In genomic region chr6:113632220-113632864, GRCh38 we compare ENCODE assay signal across 8 cellular contexts.
DNase-seq lines count a peak whose midpoint lies in the region; ATAC-seq, FAIRE-seq and TF ChIP-seq lines count a peak whose summit lies in the region.

No MANE protein-coding gene starts in this region.

- H3K27me3 ChIP-seq in SK-N-SH (ENCODE audit: insufficient read depth) (no peaks in the 10 kb centered on the region), endocrine pancreas (ENCODE audit: control insufficient read depth, insufficient read depth, low read length) (no peaks in the 10 kb centered on the region)

- 17% methylated on average over 8 of the region's 8 CpGs for WGBS in SK-N-SH (ENCODE audit: low lambda C conversion rate)

- no peaks in the 10 kb centered on the region for H4K20me1 ChIP-seq in SK-N-SH (ENCODE audit: insufficient read depth)

- POLR2A ChIA-PET in SK-N-SH (lab: Yijun Ruan, JAX): interaction anchor here (0.6 kb wide), 1 partner anchor 31 kb away, joined by 3 read pairs; no protein-coding TSS in a partner anchor

- in situ Hi-C loops in ACHN (cut with HindIII; ENCODE audit: low pct_ligation_motif_present, low pct_unique_long_range_greater_than_20kb, low sequenced_read_pairs): no loop called here

- no peak for TF ChIP-seq CTCF in SK-N-SH (IDR thresholded peaks at IDR 0.05)
- TF ChIP-seq CTCF in nephron progenitor cell (IDR thresholded peaks at IDR 0.05): no peak

- peak overlapping the region; percentile 23 to 31; a peak in 3 of 4 replicates for H3K4me3 ChIP-seq in SK-N-SH (ENCODE audit: low read depth in 2 of 2, low read length in 1 of 2)
- peak overlapping the region; percentile 65 for H3K4me3 ChIP-seq in endocrine pancreas (ENCODE audit: control insufficient read depth, insufficient read depth, low read length)

- H3K4me2 ChIP-seq in SK-N-SH: peak overlapping the region; percentile 69

- peak overlapping the region; percentile 81 to 99; a peak in 3 of 4 replicates for H3K27ac ChIP-seq in SK-N-SH (ENCODE audit: low read depth in 2 of 2, low read length in 1 of 2)

- H2AFZ ChIP-seq in SK-N-SH (ENCODE audit: low read depth): peak overlapping the region; percentile 16; the same call in 1 of the 2 replicates

- no peak for TF ChIP-seq RAD21 in SK-N-SH (IDR thresholded peaks at IDR 0.05; ENCODE audit: low read length)

- no peaks in the 10 kb centered on the region for H3K9me3 Mint-ChIP-seq in nephron progenitor cell

- peak overlapping the region; percentile 89 for H3K27ac Mint-ChIP-seq in nephron progenitor cell

- no peaks in the 10 kb centered on the region for H3K9me3 ChIP-seq in SK-N-SH
- H3K9me3 ChIP-seq in endocrine pancreas (ENCODE audit: control insufficient read depth, low read length): no peaks in the 10 kb centered on the region

- H3K4me1 ChIP-seq in SK-N-SH (ENCODE audit: control insufficient read depth in 1 of 2, insufficient read depth in 2 of 2, low read depth in 1 of 2, low read length in 1 of 2) (peaks cover 9 to 27% of the 10 kb centered on the region in 2 experiments), endocrine pancreas (ENCODE audit: control insufficient read depth, insufficient read depth, low read length) (peaks cover 5% of the 10 kb centered on the region)

- H3K9me2 ChIP-seq in SK-N-SH: no peaks in the 10 kb centered on the region

- DNase-seq in ACHN: peak; percentile 73
- DNase-seq in SK-N-SH: no peak
- DNase-seq in nephron progenitor cell: peak; percentile 11
- peak; percentile 54 for DNase-seq in urothelium cell line (ENCODE audit: low spot score)
- no peak for DNase-seq in occipital lobe (lab: John Stamatoyannopoulos, UW)

- peaks cover 30% of the 10 kb centered on the region for H3F3A ChIP-seq in SK-N-SH (replicated peaks; ENCODE audit: insufficient read depth)

- no peaks in the 10 kb centered on the region for H3K36me3 Mint-ChIP-seq in nephron progenitor cell (ENCODE audit: low read depth)

- peaks cover 39% of the 10 kb centered on the region for H3K4me1 Mint-ChIP-seq in nephron progenitor cell

- ATAC-seq in GM18909 (IDR thresholded peaks at IDR 0.05; ENCODE audit: poor library complexity, unreplicated experiment): peak; percentile 53
- peak; percentile 34 for ATAC-seq in HG03095 (IDR thresholded peaks at IDR 0.05; ENCODE audit: unreplicated experiment)

- no peak for FAIRE-seq in urothelium cell line (lab: Jason Lieb, UNC)

- H3K9ac ChIP-seq in SK-N-SH (peak overlapping the region; percentile 71), endocrine pancreas (ENCODE audit: control insufficient read depth, insufficient read depth, low read length) (peak overlapping the region; percentile 4)

- peaks cover 10% of the 10 kb centered on the region for H3K27me3 Mint-ChIP-seq in nephron progenitor cell (ENCODE audit: low read depth, poor library complexity)

- TF ChIP-seq EP300 in SK-N-SH (IDR thresholded peaks at IDR 0.05; ENCODE audit: borderline replicate concordance in 1 of 2, low read depth in 1 of 2, low read length in 1 of 2): peak in 1 of 2 experiments; percentile 72; a peak in 2 of 4 replicates

- H3K4me3 Mint-ChIP-seq in nephron progenitor cell: peak overlapping the region; percentile 32

- H3K79me2 ChIP-seq in SK-N-SH (ENCODE audit: insufficient read depth): no peaks in the 10 kb centered on the region

- no peaks in the 10 kb centered on the region for H3K36me3 ChIP-seq in SK-N-SH (replicated peaks in 1 of 2; ENCODE audit: control insufficient read depth in 1 of 2, insufficient read depth in 2 of 2, low read length in 1 of 2)
- no peaks in the 10 kb centered on the region for H3K36me3 ChIP-seq in endocrine pancreas (ENCODE audit: control insufficient read depth, insufficient read depth, low read length)

- CTCF ChIA-PET in SK-N-SH (lab: Yijun Ruan, JAX): interaction anchor here (1.3 to 1.7 kb wide), 2 partner anchors 10 to 227 kb away, joined by 3 to 7 read pairs; no protein-coding TSS in a partner anchor

TF ChIP-seq in SK-N-SH, 30 proteins besides CTCF, POLR2A, EP300 and RAD21 (continues in another document):
- TF ChIP-seq POLR2AphosphoS5 (IDR thresholded peaks at IDR 0.05; ENCODE audit: low read depth, low read length) (peak; percentile 17; the same call in 1 of the 2 replicates), TCF12 (IDR thresholded peaks at IDR 0.05) (peak; percentile 76), MEF2A (IDR thresholded peaks at IDR 0.05; ENCODE audit: borderline replicate concordance, low read depth) (no peak), REST (IDR thresholded peaks at IDR 0.05; ENCODE audit: low read depth, low read length) (no peak), RFX5 (IDR thresholded peaks at IDR 0.05; ENCODE audit: low read length) (no peak), SMC3 (IDR thresholded peaks at IDR 0.05; ENCODE audit: low read depth, low read length) (no peak), GABPA (IDR thresholded peaks at IDR 0.05; ENCODE audit: low read depth) (no peak), RXRA (IDR thresholded peaks at IDR 0.05; ENCODE audit: borderline replicate concordance, low read depth) (peak; percentile 66), USF2 (IDR thresholded peaks at IDR 0.05; ENCODE audit: borderline replicate concordance, low read depth, low read length) (no peak), FOXJ3 (CRISPR knock-in tag; IDR thresholded peaks at IDR 0.05) (no peak), YY1 (IDR thresholded peaks at IDR 0.05; ENCODE audit: low read depth) (no peak; the same call in 1 of the 2 replicates), RCOR1 (IDR thresholded peaks at IDR 0.05; ENCODE audit: low read length) (no peak), EZH2phosphoT487 (IDR thresholded peaks at IDR 0.05; ENCODE audit: borderline replicate concordance, low read depth) (no peak), GATA2 (CRISPR knock-in tag; IDR thresholded peaks at IDR 0.05) (no peak), JUND (IDR thresholded peaks at IDR 0.05) (peak; percentile 77), FOXM1 (IDR thresholded peaks at IDR 0.05; ENCODE audit: low read depth) (0 out of 2 replicates have a peak, but pooled peaks have one; percentile 38), MXI1 (IDR thresholded peaks at IDR 0.05; ENCODE audit: low read depth, low read length) (no peak), TAF1 (IDR thresholded peaks at IDR 0.05; ENCODE audit: borderline replicate concordance, low read depth, low read length) (no peak), NRF1 (IDR thresholded peaks at IDR 0.05; ENCODE audit: low read depth, low read length) (no peak), CHD2 (IDR thresholded peaks at IDR 0.05; ENCODE audit: low read length, partially characterized antibody) (no peak)
- TF ChIP-seq, protein P1, sequence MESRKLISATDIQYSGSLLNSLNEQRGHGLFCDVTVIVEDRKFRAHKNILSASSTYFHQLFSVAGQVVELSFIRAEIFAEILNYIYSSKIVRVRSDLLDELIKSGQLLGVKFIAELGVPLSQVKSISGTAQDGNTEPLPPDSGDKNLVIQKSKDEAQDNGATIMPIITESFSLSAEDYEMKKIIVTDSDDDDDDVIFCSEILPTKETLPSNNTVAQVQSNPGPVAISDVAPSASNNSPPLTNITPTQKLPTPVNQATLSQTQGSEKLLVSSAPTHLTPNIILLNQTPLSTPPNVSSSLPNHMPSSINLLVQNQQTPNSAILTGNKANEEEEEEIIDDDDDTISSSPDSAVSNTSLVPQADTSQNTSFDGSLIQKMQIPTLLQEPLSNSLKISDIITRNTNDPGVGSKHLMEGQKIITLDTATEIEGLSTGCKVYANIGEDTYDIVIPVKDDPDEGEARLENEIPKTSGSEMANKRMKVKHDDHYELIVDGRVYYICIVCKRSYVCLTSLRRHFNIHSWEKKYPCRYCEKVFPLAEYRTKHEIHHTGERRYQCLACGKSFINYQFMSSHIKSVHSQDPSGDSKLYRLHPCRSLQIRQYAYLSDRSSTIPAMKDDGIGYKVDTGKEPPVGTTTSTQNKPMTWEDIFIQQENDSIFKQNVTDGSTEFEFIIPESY (IDR thresholded peaks at IDR 0.05; ENCODE audit: borderline replicate concordance, low read depth): peak; percentile 67; the same call in 1 of the 2 replicates

Comparison
In these comparisons a context has a peak if more than half of its experiments do, and no peak if none do; other contexts are left out.
1. DNase-seq: peak in ACHN (single experiment), nephron progenitor cell (single experiment) and urothelium cell line (single experiment); none in SK-N-SH (single experiment) and occipital lobe (single experiment).